9 cellular contexts compared by ENCODE assay signal in the genomic region with DNA sequence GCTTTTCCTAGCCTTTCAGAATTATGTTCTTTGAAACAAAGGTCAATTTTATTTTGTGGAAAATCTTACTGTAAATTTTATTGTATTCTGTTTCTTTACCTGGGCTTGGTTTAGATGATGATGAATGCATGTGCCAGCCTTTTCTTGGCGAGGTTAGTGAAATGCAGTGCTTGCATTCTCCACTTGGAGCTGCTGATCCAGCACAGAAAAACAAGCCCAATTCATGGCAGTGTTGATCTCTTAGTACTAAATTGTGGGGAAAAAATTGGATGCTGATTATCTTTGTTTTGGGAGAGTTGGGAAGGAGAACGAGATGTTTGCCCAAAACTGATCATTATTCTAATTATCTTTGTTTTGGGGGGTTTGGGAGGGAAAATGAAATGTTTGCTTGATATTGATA. TPM values are rescaled to one million over a fixed set of nuclear protein-coding genes. Genes with fewer than 3 reads are reported as not detected.
A peak's percentile ranks its signal among the peaks of the same experiment; 100 is the strongest.
DNase-seq lines count a peak whose midpoint lies in the region; ATAC-seq, FAIRE-seq and TF ChIP-seq lines count a peak whose summit lies in the region.
"Had no signal": no experiment of that assay in that cellular context is flagged by ENCODE, and none has a peak within 500 bp of the region (broad histone marks: within the 10 kb centered on the region; RNA-seq: fewer than 3 reads in every experiment).

No MANE protein-coding gene starts in this region.

- 38 to 73% (median 69%) methylated on average over 2 of the region's 2 CpGs for WGBS in small intestine, 3 donors

- no peak for ATAC-seq in HG02610 (IDR thresholded peaks at IDR 0.05; ENCODE audit: unreplicated experiment)
- ATAC-seq in HG03045 (IDR thresholded peaks at IDR 0.05; ENCODE audit: unreplicated experiment) = no peak

- H2AFZ ChIP-seq in OCI-LY3 (ENCODE audit: low read depth, low read length) = no peak overlapping the region

- H3K4me2 ChIP-seq in OCI-LY3 (ENCODE audit: low read length) = no peak overlapping the region

- H3K36me3 ChIP-seq in OCI-LY3 (replicated peaks; ENCODE audit: low read depth, low read length) (no peaks in the 10 kb centered on the region), small intestine (ENCODE audit: control insufficient read depth in 2 of 2, insufficient read depth in 2 of 2, low read length in 2 of 2) (no peaks in the 10 kb centered on the region)
- H3K36me3 ChIP-seq: SJCRH30 had no signal

- H3K79me2 ChIP-seq in OCI-LY3 (ENCODE audit: low read length) = no peaks in the 10 kb centered on the region

- H3K9ac ChIP-seq in OCI-LY3 (ENCODE audit: low read length) = no peak overlapping the region

- H3K9me3 ChIP-seq in OCI-LY3 (ENCODE audit: insufficient read depth, low read length) = no peaks in the 10 kb centered on the region
- no peaks in the 10 kb centered on the region for H3K9me3 ChIP-seq in small intestine (ENCODE audit: control insufficient read depth, low read depth)
- H3K9me3 ChIP-seq: SJCRH30 had no signal

- FAIRE-seq in small intestine (lab: Jason Lieb, UNC) = no peak

- peak; percentile 54 for TF ChIP-seq CTCF in OCI-LY3 (IDR thresholded peaks at IDR 0.05; ENCODE audit: low read depth, low read length)

- DNase-seq in NCI-H748 (lab: John Stamatoyannopoulos, UW; ENCODE audit: unreplicated experiment) (peak; percentile 25), NCI-H748 treated with DMSO at 0.1 percent for 48 hours (lab: John Stamatoyannopoulos, UW) (no peak), fibroblast of peridontal ligament (ENCODE audit: extremely low read depth) (peak; percentile 76), small intestine (peak; percentile 14), NCI-H187 treated with DMSO at 0.1 percent for 48 hours (lab: John Stamatoyannopoulos, UW) (no peak)
- DNase-seq: SJCRH30 had no signal

- H3K4me3 ChIP-seq in OCI-LY3 (ENCODE audit: low read length) (no peak overlapping the region), small intestine (ENCODE audit: low read depth in 1 of 2, low read length in 2 of 2) (no peak overlapping the region)
- H3K4me3 ChIP-seq: SJCRH30 had no signal

- H3K4me1 ChIP-seq in OCI-LY3 (ENCODE audit: low read length) (peaks cover 11% of the 10 kb centered on the region), small intestine (ENCODE audit: control insufficient read depth in 2 of 2, insufficient read depth in 1 of 2, low read depth in 1 of 2, low read length in 1 of 2) (no peaks in the 10 kb centered on the region)

- H3K27ac ChIP-seq in OCI-LY3 (ENCODE audit: low read length) = no peak overlapping the region
- H3K27ac ChIP-seq in small intestine (ENCODE audit: low read depth in 1 of 2, low read length in 1 of 2) = no peak overlapping the region
- H3K27ac ChIP-seq: SJCRH30 had no signal

- no peaks in the 10 kb centered on the region for H4K20me1 ChIP-seq in OCI-LY3 (ENCODE audit: insufficient read depth, low read length)

- peaks cover 8% of the 10 kb centered on the region for H3K27me3 ChIP-seq in OCI-LY3 (ENCODE audit: low read depth, low read length)
- H3K27me3 ChIP-seq in small intestine (ENCODE audit: control insufficient read depth in 2 of 2, insufficient read depth in 2 of 2, low read length in 2 of 2) = no peaks in the 10 kb centered on the region
- H3K27me3 ChIP-seq: SJCRH30 had no signal

RNA-seq across cellular contexts. Expression of gene HABP4, which starts 3.7 kb away (rescaled TPM):
- polyA plus RNA-seq in small intestine = 1 to 10 TPM; 1.1 to 7.9 (median 4.1) TPM

RNA-seq across cellular contexts. Expression of gene ZNF367, which starts 35.5 kb away (rescaled TPM):
- 1 to 10 TPM in 2 of 3 donors, under 1 TPM in 1; 0.54 to 4.6 (median 1.3) TPM for polyA plus RNA-seq in small intestine

Comparison
In these comparisons a context has a peak if more than half of its experiments do, and no peak if none do; other contexts are left out.
1. DNase-seq: peak in NCI-H748 (single experiment), fibroblast of peridontal ligament (single experiment) and small intestine (single experiment); none in NCI-H748 treated with DMSO at 0.1 percent for 48 hours (single experiment) and NCI-H187 treated with DMSO at 0.1 percent for 48 hours (single experiment).